Comparison of ENCODE assay signal across 9 cellular contexts in the genomic region with DNA sequence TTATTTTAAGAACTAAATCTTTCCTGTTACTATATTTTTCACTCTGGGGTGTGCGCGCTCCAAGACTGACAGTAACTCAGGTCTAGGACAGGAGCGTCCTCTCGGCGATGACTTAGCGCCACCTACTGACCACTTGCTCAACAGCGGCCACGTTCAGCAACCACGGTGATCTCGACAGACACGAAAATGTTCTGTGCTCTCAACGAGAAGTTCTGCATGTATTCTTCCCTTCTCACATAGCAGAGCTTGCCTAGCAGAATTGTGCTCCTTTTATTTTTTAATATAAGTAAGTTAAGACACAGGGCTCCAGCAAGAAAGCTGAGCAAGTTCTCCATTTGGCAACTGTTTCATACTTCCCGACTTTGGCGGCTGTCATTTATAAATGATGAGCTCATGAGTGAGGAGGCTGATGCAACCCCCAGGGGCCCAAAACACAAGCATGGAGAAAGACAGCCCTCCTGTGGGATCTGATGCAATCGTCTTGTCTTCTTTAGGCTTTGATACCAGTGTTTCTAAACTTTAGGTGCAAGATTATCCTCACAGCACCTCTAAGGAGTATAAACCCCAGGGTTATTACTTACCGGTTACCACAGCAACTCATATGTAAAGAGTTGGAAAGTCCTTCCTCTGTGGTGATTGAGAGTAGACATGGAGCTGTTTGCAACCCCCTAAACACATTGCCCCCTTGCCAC.
DNase-seq lines count a peak whose midpoint lies in the region; ATAC-seq and TF ChIP-seq lines count a peak whose summit lies in the region.
"Had no signal": no experiment of that assay in that cellular context is flagged by ENCODE, and none has a peak within 500 bp of the region (broad histone marks: within the 10 kb centered on the region; RNA-seq: fewer than 3 reads in every experiment).

No MANE protein-coding gene starts in this region.

- TF ChIP-seq CTCF in lung (IDR thresholded peaks at IDR 0.05; ENCODE audit: control extremely low read depth, extremely low read depth), result peak; percentile 90

- peaks cover 0 to 20% (median 13%) of the 10 kb centered on the region in 8 donors for H3K9me3 Mint-ChIP-seq in CD4-positive, alpha-beta memory T cell
- peaks cover 18% of the 10 kb centered on the region for H3K9me3 Mint-ChIP-seq in activated CD4-positive, alpha-beta T cell treated with anti-CD3 and anti-CD28 coated beads, Interleukin-2, amount 10 ng/mL, durations not matched to agents 7 days and 5 days

- ATAC-seq in GM19395 (IDR thresholded peaks at IDR 0.05; ENCODE audit: unreplicated experiment), result peak; percentile 99
- peak; percentile 91 for ATAC-seq in HG03457 (IDR thresholded peaks at IDR 0.05; ENCODE audit: unreplicated experiment)
- ATAC-seq in lung (ENCODE audit: insufficient read depth, low FRiP score), result peak; percentile 92

- H3K9me3 ChIP-seq in CD4-positive, alpha-beta memory T cell (ENCODE audit: control insufficient read depth in 1 of 2, low read length in 2 of 2), result peaks cover 0 to 3% of the 10 kb centered on the region in 2 donors
- H3K9me3 ChIP-seq in lung (ENCODE audit: control insufficient read depth in 2 of 2, insufficient read depth in 1 of 2, low read length in 1 of 2), result peaks cover 0 to 9% of the 10 kb centered on the region in 2 donors

- peaks cover 0 to 1% of the 10 kb centered on the region in 2 donors for H3K27me3 Mint-ChIP-seq in CD4-positive, alpha-beta memory T cell
- no peaks in the 10 kb centered on the region for H3K27me3 Mint-ChIP-seq in activated CD4-positive, alpha-beta T cell treated with anti-CD3 and anti-CD28 coated beads, Interleukin-2, amount 10 ng/mL, durations not matched to agents 7 days and 5 days

- H3K27me3 ChIP-seq in CD4-positive, alpha-beta memory T cell (ENCODE audit: insufficient read depth, low read length), result no peaks in the 10 kb centered on the region
- H3K27me3 ChIP-seq in lung (ENCODE audit: control insufficient read depth, insufficient read depth), result no peaks in the 10 kb centered on the region

- WGBS in lung, 2 donors, result 2 to 4% methylated on average over 16 of the region's 16 CpGs

- peak; percentile 76 to 81 (median 80) for DNase-seq in CD4-positive, alpha-beta memory T cell
- DNase-seq in NCI-H526 (lab: John Stamatoyannopoulos, UW), result peak; percentile 14 to 85
- peak; percentile 86 for DNase-seq in activated CD4-positive, alpha-beta T cell treated with anti-CD3 and anti-CD28 coated beads, Interleukin-2, amount 10 ng/mL, durations not matched to agents 7 days and 5 days
- peak; percentile 89 for DNase-seq in dermis blood vessel endothelial cell
- peak; percentile 85 for DNase-seq in lung (ENCODE audit: low spot score)
- DNase-seq in stimulated activated CD8-positive, alpha-beta memory T cell treated with anti-CD3 and anti-CD28 coated beads, Interleukin-12 subunit alpha, Interleukin-12 subunit beta, amount 100 ng/mL, for 1 hour (ENCODE audit: low read depth), result peak; percentile 76

- H3K4me3 Mint-ChIP-seq in CD4-positive, alpha-beta memory T cell, result peak overlapping the region in 7 of 8 donors; percentile 5 to 69 (median 46)
- H3K4me3 Mint-ChIP-seq in activated CD4-positive, alpha-beta T cell treated with anti-CD3 and anti-CD28 coated beads, Interleukin-2, amount 10 ng/mL, durations not matched to agents 7 days and 5 days, result no peak overlapping the region
- H3K4me3 Mint-ChIP-seq: dendritic cell treated with granulocyte-macrophage colony-stimulating factor and Interleukin-4, amounts not matched to agents 40 ng/mL and 50 ng/mL, for 4 days had no signal

- POLR2A ChIA-PET in CD4-positive, alpha-beta memory T cell (lab: Charles Lee; ENCODE audit: partially characterized antibody), result interaction anchor here (1.1 to 2.3 kb wide), 6 partner anchors 10 to 713 kb away, joined by 3 to 23 read pairs (median 5); a partner anchor contains a TSS
- POLR2A ChIA-PET in activated CD4-positive, alpha-beta T cell treated with anti-CD3 and anti-CD28 coated beads, Interleukin-2, amount 10 ng/mL, durations not matched to agents 7 days and 5 days (lab: Charles Lee), result interaction anchor here (0.7 kb wide), 1 partner anchor 654 kb away, joined by 3 read pairs; no protein-coding TSS in a partner anchor

- no peak overlapping the region for H3K4me3 ChIP-seq in CD4-positive, alpha-beta memory T cell (ENCODE audit: low read length in 2 of 2)
- no peak overlapping the region for H3K4me3 ChIP-seq in lung

- H3K4me1 ChIP-seq in CD4-positive, alpha-beta memory T cell (ENCODE audit: insufficient read depth, low read length), result peaks cover 7% of the 10 kb centered on the region
- no peaks in the 10 kb centered on the region for H3K4me1 ChIP-seq in lung (ENCODE audit: control insufficient read depth in 2 of 2, insufficient read depth in 2 of 2, low read length in 2 of 2)

- peaks cover 7 to 21% (median 18%) of the 10 kb centered on the region in 4 donors for H3K4me1 Mint-ChIP-seq in CD4-positive, alpha-beta memory T cell
- peaks cover 13% of the 10 kb centered on the region for H3K4me1 Mint-ChIP-seq in activated CD4-positive, alpha-beta T cell treated with anti-CD3 and anti-CD28 coated beads, Interleukin-2, amount 10 ng/mL, durations not matched to agents 7 days and 5 days

- peaks cover 0 to 5% of the 10 kb centered on the region in 2 donors for H3K36me3 Mint-ChIP-seq in CD4-positive, alpha-beta memory T cell
- peaks cover 6% of the 10 kb centered on the region for H3K36me3 Mint-ChIP-seq in activated CD4-positive, alpha-beta T cell treated with anti-CD3 and anti-CD28 coated beads, Interleukin-2, amount 10 ng/mL, durations not matched to agents 7 days and 5 days (ENCODE audit: low read depth)

- intact Hi-C loops in CD4-positive, alpha-beta memory T cell (cut with micrococcal nuclease), result loop anchor here (1.0 to 10.0 kb wide), 10 partner anchors 35 to 1641 kb away; a partner anchor contains a TSS

- H3K27ac ChIP-seq in CD4-positive, alpha-beta memory T cell (ENCODE audit: low read depth, low read length), result no peak overlapping the region
- no peak overlapping the region for H3K27ac ChIP-seq in lung (ENCODE audit: low read depth in 1 of 2, low read length in 1 of 2)

- H3K27ac Mint-ChIP-seq in CD4-positive, alpha-beta memory T cell, result peak overlapping the region in 5 of 7 donors; percentile 2 to 87 (median 24)
- H3K27ac Mint-ChIP-seq in activated CD4-positive, alpha-beta T cell treated with anti-CD3 and anti-CD28 coated beads, Interleukin-2, amount 10 ng/mL, durations not matched to agents 7 days and 5 days, result peak overlapping the region; percentile 72
- H3K27ac Mint-ChIP-seq: dendritic cell treated with granulocyte-macrophage colony-stimulating factor and Interleukin-4, amounts not matched to agents 40 ng/mL and 50 ng/mL, for 4 days had no signal

- no peaks in the 10 kb centered on the region for H3K36me3 ChIP-seq in CD4-positive, alpha-beta memory T cell (ENCODE audit: insufficient read depth, low read length)
- no peaks in the 10 kb centered on the region for H3K36me3 ChIP-seq in lung (ENCODE audit: control insufficient read depth in 2 of 2, insufficient read depth in 2 of 2, low read length in 2 of 2)

- CTCF ChIA-PET in CD4-positive, alpha-beta memory T cell (lab: Charles Lee; ENCODE audit: partially characterized antibody), result interaction anchor here (0.7 to 15.5 kb wide), 64 partner anchors 9 to 979 kb away, joined by 3 to 370 read pairs (median 4); a partner anchor contains a TSS
- CTCF ChIA-PET in activated CD4-positive, alpha-beta T cell treated with anti-CD3 and anti-CD28 coated beads, Interleukin-2, amount 10 ng/mL, durations not matched to agents 7 days and 5 days (lab: Charles Lee), result interaction anchor here (1.0 to 3.7 kb wide), 5 partner anchors 9 to 360 kb away, joined by 3 to 24 read pairs (median 4); no protein-coding TSS in a partner anchor
